In the genomic region with DNA sequence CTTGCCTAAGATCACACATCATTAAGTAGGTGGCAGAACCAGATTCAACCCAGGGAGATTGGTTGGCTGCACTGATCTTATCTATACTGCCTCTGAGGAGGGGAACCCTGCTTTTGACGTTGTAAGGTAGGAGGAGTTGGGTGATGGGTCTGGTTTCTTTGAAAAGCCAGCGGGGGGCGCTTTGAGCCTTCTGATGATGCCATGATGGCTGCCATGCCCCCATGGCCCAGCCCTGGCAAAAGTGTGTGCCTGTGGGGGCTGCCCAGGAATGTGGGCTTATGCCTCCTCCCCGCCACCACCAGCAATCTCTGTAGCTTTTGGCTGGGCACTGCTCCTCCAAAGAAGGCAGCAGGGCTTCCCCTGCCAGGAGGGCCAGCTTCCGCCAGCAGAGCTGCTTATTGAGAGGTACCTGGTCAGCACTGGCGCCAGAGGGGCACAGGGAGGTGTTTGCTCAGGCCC, we compare ENCODE assay signal across 9 cellular contexts.
DNase-seq lines count a peak whose midpoint lies in the region; ATAC-seq and TF ChIP-seq lines count a peak whose summit lies in the region.
"Had no signal": no experiment of that assay in that cellular context is flagged by ENCODE, and none has a peak within 500 bp of the region (broad histone marks: within the 10 kb centered on the region; RNA-seq: fewer than 3 reads in every experiment).

No MANE protein-coding gene starts in this region.

- H3K36me3 ChIP-seq in prostate gland (no peaks in the 10 kb centered on the region), neuronal stem cell (replicated peaks in 1 of 2; ENCODE audit: control insufficient read depth in 2 of 2, insufficient read depth in 2 of 2, low read length in 2 of 2) (no peaks in the 10 kb centered on the region)

- H3K27me3 Mint-ChIP-seq in activated CD8-positive, alpha-beta memory T cell treated with anti-CD3 and anti-CD28 coated beads, Interleukin-2, amount 10 ng/mL, durations not matched to agents 7 days and 5 days: no peaks in the 10 kb centered on the region
- no peaks in the 10 kb centered on the region for H3K27me3 Mint-ChIP-seq in activated naive CD8-positive, alpha-beta T cell treated with anti-CD3 and anti-CD28 coated beads for 36 hours

- H3K36me3 Mint-ChIP-seq in activated CD8-positive, alpha-beta memory T cell treated with anti-CD3 and anti-CD28 coated beads, Interleukin-2, amount 10 ng/mL, durations not matched to agents 7 days and 5 days: no peaks in the 10 kb centered on the region
- peaks cover 1% of the 10 kb centered on the region for H3K36me3 Mint-ChIP-seq in activated naive CD8-positive, alpha-beta T cell treated with anti-CD3 and anti-CD28 coated beads for 36 hours

- no peak overlapping the region for H2AK5ac ChIP-seq in neuronal stem cell (ENCODE audit: low read depth, low read length)

- no peak overlapping the region for H3K4me3 Mint-ChIP-seq in activated CD8-positive, alpha-beta memory T cell treated with anti-CD3 and anti-CD28 coated beads, Interleukin-2, amount 10 ng/mL, durations not matched to agents 7 days and 5 days
- H3K4me3 Mint-ChIP-seq in activated naive CD8-positive, alpha-beta T cell treated with anti-CD3 and anti-CD28 coated beads for 36 hours: no peak overlapping the region

- TF ChIP-seq CTCF in prostate gland (IDR thresholded peaks at IDR 0.05): no peak

- CTCF ChIA-PET in activated CD8-positive, alpha-beta memory T cell treated with anti-CD3 and anti-CD28 coated beads, Interleukin-2, amount 10 ng/mL, durations not matched to agents 7 days and 5 days (lab: Charles Lee): interaction anchor here (2.8 kb wide), 1 partner anchor 352 kb away, joined by 9 read pairs; no protein-coding TSS in a partner anchor

- DNase-seq in activated CD8-positive, alpha-beta memory T cell treated with anti-CD3 and anti-CD28 coated beads, Interleukin-2, amount 10 ng/mL, durations not matched to agents 7 days and 5 days: peak; percentile 51
- no peak for DNase-seq in activated CD8-positive, alpha-beta memory T cell treated with anti-CD3 and anti-CD28 coated beads for 24 hours
- DNase-seq in Jurkat, Clone E6-1 (ENCODE audit: low read depth, low spot score): peak; percentile 65
- peak; percentile 26 for DNase-seq in activated naive CD8-positive, alpha-beta T cell treated with anti-CD3 and anti-CD28 coated beads for 36 hours
- DNase-seq in prostate gland (ENCODE audit: low spot score) (peak; percentile 27), mesenteric fat pad (ENCODE audit: low spot score) (no peak), neuronal stem cell (ENCODE audit: low spot score) (no peak)

- H2AFZ ChIP-seq in neuronal stem cell (ENCODE audit: low read length): no peak overlapping the region

- peaks cover 2% of the 10 kb centered on the region for H3K79me1 ChIP-seq in neuronal stem cell (ENCODE audit: low read depth, low read length)

- H3K27ac ChIP-seq in prostate gland: no peak overlapping the region
- H3K27ac ChIP-seq in neuronal stem cell (replicated peaks; ENCODE audit: low read length): no peak overlapping the region

- H3K14ac ChIP-seq in neuronal stem cell (ENCODE audit: low read length): no peak overlapping the region

- H3K4me3 ChIP-seq in Jurkat, Clone E6-1 (ENCODE audit: low read length): no peak overlapping the region
- H3K4me3 ChIP-seq in prostate gland (no peak overlapping the region), neuronal stem cell (ENCODE audit: low read length in 2 of 2) (no peak overlapping the region)

- H3K4me1 ChIP-seq in prostate gland (replicated peaks): peaks cover 3% of the 10 kb centered on the region
- peaks cover 10 to 12% of the 10 kb centered on the region in 2 donors for H3K4me1 ChIP-seq in neuronal stem cell (ENCODE audit: control insufficient read depth in 2 of 2, insufficient read depth in 1 of 2, low read depth in 1 of 2, low read length in 2 of 2)

- peak; percentile 44 for ATAC-seq in activated CD8-positive, alpha-beta memory T cell treated with anti-CD3 and anti-CD28 coated beads, Interleukin-2, amount 10 ng/mL, durations not matched to agents 7 days and 5 days
- ATAC-seq in HG03108 (IDR thresholded peaks at IDR 0.05; ENCODE audit: unreplicated experiment): no peak
- ATAC-seq: Panc1 had no signal

- H3K23ac ChIP-seq in neuronal stem cell (ENCODE audit: low read depth, low read length, poor library complexity): no peak overlapping the region

- no peak overlapping the region for H4K8ac ChIP-seq in neuronal stem cell (ENCODE audit: low read depth, low read length)

- no peaks in the 10 kb centered on the region for H3K9me3 ChIP-seq in prostate gland
- H3K9me3 ChIP-seq in neuronal stem cell (replicated peaks in 1 of 2; ENCODE audit: control insufficient read depth in 2 of 2, insufficient read depth in 1 of 2, low read depth in 1 of 2, low read length in 2 of 2): no peaks in the 10 kb centered on the region

- no peak for TF ChIP-seq POLR2A in prostate gland (IDR thresholded peaks at IDR 0.05)

- no peaks in the 10 kb centered on the region for H3K9me3 Mint-ChIP-seq in activated CD8-positive, alpha-beta memory T cell treated with anti-CD3 and anti-CD28 coated beads, Interleukin-2, amount 10 ng/mL, durations not matched to agents 7 days and 5 days (ENCODE audit: low read depth)
- no peaks in the 10 kb centered on the region for H3K9me3 Mint-ChIP-seq in activated naive CD8-positive, alpha-beta T cell treated with anti-CD3 and anti-CD28 coated beads for 36 hours

- H3K18ac ChIP-seq in neuronal stem cell (ENCODE audit: low read length): no peak overlapping the region

- H2BK12ac ChIP-seq in neuronal stem cell (ENCODE audit: low read length): no peak overlapping the region

- peaks cover 59% of the 10 kb centered on the region for H3K4me1 Mint-ChIP-seq in activated CD8-positive, alpha-beta memory T cell treated with anti-CD3 and anti-CD28 coated beads, Interleukin-2, amount 10 ng/mL, durations not matched to agents 7 days and 5 days
- peaks cover 38% of the 10 kb centered on the region for H3K4me1 Mint-ChIP-seq in activated naive CD8-positive, alpha-beta T cell treated with anti-CD3 and anti-CD28 coated beads for 36 hours

- no peak overlapping the region for H2BK15ac ChIP-seq in neuronal stem cell (ENCODE audit: low read length)

- no peak overlapping the region for H2BK5ac ChIP-seq in neuronal stem cell (ENCODE audit: low read length)

- intact Hi-C loops in prostate gland (cut with DNase I): no loop called here

- H4K91ac ChIP-seq in neuronal stem cell (ENCODE audit: low read depth, low read length, poor library complexity): no peak overlapping the region

- 55% methylated on average over 6 of the region's 6 CpGs for WGBS in prostate gland
- WGBS in neuronal stem cell (ENCODE audit: extremely low coverage in 2 of 2, insufficient read length in 2 of 2, insufficient replicate concordance in 1 of 2), 2 donors: no CpG with 5 or more reads among the region's 6 CpGs

- no peaks in the 10 kb centered on the region for H3K27me3 ChIP-seq in prostate gland (replicated peaks; ENCODE audit: insufficient read depth)
- H3K27me3 ChIP-seq in neuronal stem cell (ENCODE audit: control insufficient read depth in 3 of 3, insufficient read depth in 3 of 3, low read depth in 1 of 3, low read length in 3 of 3): no peaks in the 10 kb centered on the region

- H3K4me2 ChIP-seq in neuronal stem cell (ENCODE audit: insufficient read depth, low read length, poor library complexity, severe bottlenecking): no peak overlapping the region

- no peak overlapping the region for H3K9ac ChIP-seq in neuronal stem cell (ENCODE audit: low read depth, low read length, poor library complexity)

- H3K27ac Mint-ChIP-seq in activated CD8-positive, alpha-beta memory T cell treated with anti-CD3 and anti-CD28 coated beads, Interleukin-2, amount 10 ng/mL, durations not matched to agents 7 days and 5 days: no peak overlapping the region
- no peak overlapping the region for H3K27ac Mint-ChIP-seq in activated naive CD8-positive, alpha-beta T cell treated with anti-CD3 and anti-CD28 coated beads for 36 hours

- H2BK120ac ChIP-seq in neuronal stem cell (ENCODE audit: low read depth, low read length): no peak overlapping the region

- no peak overlapping the region for H3K4ac ChIP-seq in neuronal stem cell (ENCODE audit: low read length)

Comparison
In these comparisons a context has a peak if more than half of its experiments do, and no peak if none do; other contexts are left out.
1. DNase-seq: peak in activated CD8-positive, alpha-beta memory T cell treated with anti-CD3 and anti-CD28 coated beads, Interleukin-2, amount 10 ng/mL, durations not matched to agents 7 days and 5 days (single experiment), Jurkat, Clone E6-1 (single experiment), activated naive CD8-positive, alpha-beta T cell treated with anti-CD3 and anti-CD28 coated beads for 36 hours (single experiment) and prostate gland (single experiment); none in activated CD8-positive, alpha-beta memory T cell treated with anti-CD3 and anti-CD28 coated beads for 24 hours (single experiment), mesenteric fat pad (single experiment) and neuronal stem cell (single experiment).